ENCODE assay signal across 18 cellular contexts in genomic region chr7:7869036-7869435, GRCh38.
DNase-seq lines count a peak whose midpoint lies in the region; ATAC-seq and TF ChIP-seq lines count a peak whose summit lies in the region.
"Had no signal": no experiment of that assay in that cellular context is flagged by ENCODE, and none has a peak within 500 bp of the region (broad histone marks: within the 10 kb centered on the region; RNA-seq: fewer than 3 reads in every experiment).

No MANE protein-coding gene starts in this region.

- no peaks in the 10 kb centered on the region for H3K4me1 Mint-ChIP-seq in osteocyte (ENCODE audit: unreplicated experiment)
- H3K4me1 Mint-ChIP-seq: nephron progenitor cell, T-helper 17 cell had no signal

- no peak overlapping the region for H3K4me3 ChIP-seq in aorta (ENCODE audit: low read length in 2 of 2)
- no peak overlapping the region for H3K4me3 ChIP-seq in effector memory CD4-positive, alpha-beta T cell (ENCODE audit: insufficient read depth, low read depth, low read length, poor library complexity, severe bottlenecking)
- H3K4me3 ChIP-seq: heart right ventricle had no signal

- H3K27me3 Mint-ChIP-seq in osteocyte (ENCODE audit: unreplicated experiment) = no peaks in the 10 kb centered on the region
- H3K27me3 Mint-ChIP-seq: activated CD4-positive, alpha-beta memory T cell treated with anti-CD3 and anti-CD28 coated beads for 36 hours; memory B cell; T-helper 17 cell had no signal

- H3K27ac Mint-ChIP-seq in osteocyte (ENCODE audit: unreplicated experiment) = no peak overlapping the region
- H3K27ac Mint-ChIP-seq: activated CD4-positive, alpha-beta memory T cell treated with anti-CD3 and anti-CD28 coated beads for 36 hours; memory B cell; nephron progenitor cell; T-helper 17 cell had no signal

- H3K9me3 ChIP-seq in aorta (ENCODE audit: control insufficient read depth, low read length) = no peaks in the 10 kb centered on the region
- H3K9me3 ChIP-seq in effector memory CD4-positive, alpha-beta T cell (ENCODE audit: control insufficient read depth, low read length) = no peaks in the 10 kb centered on the region
- H3K9me3 ChIP-seq: heart right ventricle, spleen had no signal

- H3K4me1 ChIP-seq in aorta (ENCODE audit: control insufficient read depth in 1 of 2, insufficient read depth in 2 of 2, low read length in 2 of 2) = no peaks in the 10 kb centered on the region
- H3K4me1 ChIP-seq in effector memory CD4-positive, alpha-beta T cell (ENCODE audit: control insufficient read depth, insufficient read depth, low read length, poor library complexity, severe bottlenecking) = no peaks in the 10 kb centered on the region

- no peaks in the 10 kb centered on the region for H3K27me3 ChIP-seq in aorta (ENCODE audit: control insufficient read depth in 1 of 2, insufficient read depth in 2 of 2, low read length in 1 of 2)
- H3K27me3 ChIP-seq in effector memory CD4-positive, alpha-beta T cell (replicated peaks; ENCODE audit: control insufficient read depth, insufficient read depth, low read length, poor library complexity, severe bottlenecking) = no peaks in the 10 kb centered on the region
- H3K27me3 ChIP-seq: heart right ventricle, spleen had no signal

- TF ChIP-seq CTCF in osteocyte (IDR thresholded peaks at IDR 0.05) = no peak

- no peaks in the 10 kb centered on the region for H3K36me3 ChIP-seq in aorta (ENCODE audit: control insufficient read depth in 1 of 2, insufficient read depth in 2 of 2, low read length in 1 of 2)
- H3K36me3 ChIP-seq in effector memory CD4-positive, alpha-beta T cell (ENCODE audit: control insufficient read depth, insufficient read depth, low read length) = no peaks in the 10 kb centered on the region
- H3K36me3 ChIP-seq: heart right ventricle, spleen had no signal

- ATAC-seq in GM18511 (IDR thresholded peaks at IDR 0.05; ENCODE audit: unreplicated experiment) (peak; percentile 23), aorta (ENCODE audit: low FRiP score) (no peak)
- ATAC-seq: T-helper 17 cell had no signal

- peak; percentile 18 for DNase-seq in DMS153 (lab: John Stamatoyannopoulos, UW)
- DNase-seq in NCI-H2107 treated with DMSO at 0.1 percent for 48 hours (lab: John Stamatoyannopoulos, UW; ENCODE audit: unreplicated experiment) = peak; percentile 86
- DNase-seq in iPS-NIHi11 (ENCODE audit: low spot score) = peak; percentile 8
- DNase-seq in osteocyte (ENCODE audit: extremely low spot score, unreplicated experiment) = no peak
- no peak for DNase-seq in aorta
- DNase-seq in effector memory CD4-positive, alpha-beta T cell = no peak
- DNase-seq: activated CD4-positive, alpha-beta memory T cell treated with anti-CD3 and anti-CD28 coated beads for 36 hours; activated naive CD4-positive, alpha-beta T cell treated with Interleukin-2 at 50 U/mL for 16 hours; COR-L47; heart right ventricle; NCI-H1930; nephron progenitor cell; spleen; substantia nigra; T-helper 17 cell had no signal

- WGBS in aorta, 2 donors = 0% methylated on average over 1 of the region's 1 CpG

- no peak overlapping the region for H3K4me3 Mint-ChIP-seq in osteocyte (ENCODE audit: unreplicated experiment)
- H3K4me3 Mint-ChIP-seq: activated CD4-positive, alpha-beta memory T cell treated with anti-CD3 and anti-CD28 coated beads for 36 hours; memory B cell; nephron progenitor cell; T-helper 17 cell had no signal

- H3K9me3 Mint-ChIP-seq in osteocyte (ENCODE audit: unreplicated experiment) = no peaks in the 10 kb centered on the region
- H3K9me3 Mint-ChIP-seq: activated CD4-positive, alpha-beta memory T cell treated with anti-CD3 and anti-CD28 coated beads for 36 hours; memory B cell; nephron progenitor cell had no signal

- H3K27ac ChIP-seq in aorta (ENCODE audit: low read depth in 1 of 2, low read length in 2 of 2) = no peak overlapping the region
- H3K27ac ChIP-seq in effector memory CD4-positive, alpha-beta T cell (ENCODE audit: insufficient read depth, low read length, poor library complexity, severe bottlenecking) = no peak overlapping the region
- H3K27ac ChIP-seq: VCaP had no signal

- H3K36me3 Mint-ChIP-seq in osteocyte (ENCODE audit: unreplicated experiment) = no peaks in the 10 kb centered on the region

- intact Hi-C loops in aorta (cut with DNase I) = no loop called here

Comparison
In these comparisons a context has a peak if more than half of its experiments do, and no peak if none do; other contexts are left out.
1. DNase-seq: peak in DMS153 (single experiment), NCI-H2107 treated with DMSO at 0.1 percent for 48 hours (single experiment) and iPS-NIHi11 (single experiment); none in osteocyte (single experiment), aorta (0 of 2) and effector memory CD4-positive, alpha-beta T cell (0 of 3).